ENCODE assay signal across 15 cellular contexts in genomic region chr3:129173725-129174124, GRCh38. TPM values are rescaled to one million over a fixed set of nuclear protein-coding genes. Genes with fewer than 3 reads are reported as not detected.
DNase-seq lines count a peak whose midpoint lies in the region; ATAC-seq and TF ChIP-seq lines count a peak whose summit lies in the region.
"Had no signal": no experiment of that assay in that cellular context is flagged by ENCODE, and none has a peak within 500 bp of the region (broad histone marks: within the 10 kb centered on the region; RNA-seq: fewer than 3 reads in every experiment).

No MANE protein-coding gene starts in this region.

- no peaks in the 10 kb centered on the region for H3K9me3 Mint-ChIP-seq in activated naive CD8-positive, alpha-beta T cell (ENCODE audit: low read depth)
- no peaks in the 10 kb centered on the region for H3K9me3 Mint-ChIP-seq in memory B cell

- H3K36me3 ChIP-seq in left ventricle myocardium inferior (peaks cover 44% of the 10 kb centered on the region), tibial artery (peaks cover 35 to 47% (median 36%) of the 10 kb centered on the region in 3 donors)

- intact Hi-C loops in left ventricle myocardium inferior (cut with micrococcal nuclease): no loop called here
- intact Hi-C loops in left ventricle myocardium superior (cut with micrococcal nuclease): no loop called here
- intact Hi-C loops in tibial artery (cut with DNase I; ENCODE audit: low total_unique reads): no loop called here

- H3K4me3 ChIP-seq in left ventricle myocardium inferior (peak overlapping the region; percentile 48), tibial artery (peak overlapping the region in 1 of 2 donors; percentile 1)
- H3K4me3 ChIP-seq: BLaER1 had no signal

- H3K27me3 ChIP-seq in left ventricle myocardium inferior (ENCODE audit: low read depth) (no peaks in the 10 kb centered on the region), tibial artery (no peaks in the 10 kb centered on the region)
- H3K27me3 ChIP-seq: BLaER1, pancreas had no signal

- peaks cover 71% of the 10 kb centered on the region for H3K4me1 Mint-ChIP-seq in activated naive CD8-positive, alpha-beta T cell (ENCODE audit: low read depth)
- H3K4me1 Mint-ChIP-seq in memory B cell: peaks cover 30% of the 10 kb centered on the region

- H3K27ac ChIP-seq in left ventricle myocardium inferior (replicated peaks) (peak overlapping the region; percentile 100), tibial artery (peak overlapping the region; percentile 6 to 10)
- H3K27ac ChIP-seq: BLaER1, pancreas had no signal

- H3K36me3 Mint-ChIP-seq in activated naive CD8-positive, alpha-beta T cell: peaks cover 21% of the 10 kb centered on the region
- H3K36me3 Mint-ChIP-seq in memory B cell: peaks cover 12% of the 10 kb centered on the region

- DNase-seq in left ventricle myocardium inferior (no peak), left ventricle myocardium superior (no peak), memory B cell (ENCODE audit: low spot score in 2 of 2) (no peak), tibial artery (no peak), NOMO-1 treated with dmso at 0.1 percent for 144 hours (lab: John Stamatoyannopoulos, UW; ENCODE audit: unreplicated experiment) (no peak), NCI-H2171 (lab: John Stamatoyannopoulos, UW) (no peak), 8988T (no peak)
- DNase-seq: activated CD4-positive, CD25-positive, alpha-beta regulatory T cell treated with anti-CD3 and anti-CD28 coated beads, Interleukin-2, amount 50 U/mL, for 72 hours; DND-41; KG1; NCI-H2171 treated with DMSO at 0.1 percent for 48 hours; pancreas; stimulated activated CD4-positive, alpha-beta T cell treated with anti-CD3 and anti-CD28 coated beads, Interleukin-12 subunit alpha, Interleukin-12 subunit beta, amount 100 ng/mL, for 4 hours had no signal

- H3K9me3 ChIP-seq in left ventricle myocardium inferior (replicated peaks): no peaks in the 10 kb centered on the region
- no peaks in the 10 kb centered on the region for H3K9me3 ChIP-seq in tibial artery
- H3K9me3 ChIP-seq: BLaER1, pancreas had no signal

- no peak for TF ChIP-seq CTCF in left ventricle myocardium inferior (IDR thresholded peaks at IDR 0.05; ENCODE audit: borderline replicate concordance)
- TF ChIP-seq CTCF in tibial artery (IDR thresholded peaks at IDR 0.05): no peak

- peak overlapping the region; percentile 80 for H3K27ac Mint-ChIP-seq in activated naive CD8-positive, alpha-beta T cell
- peak overlapping the region; percentile 41 for H3K27ac Mint-ChIP-seq in memory B cell

- peaks cover 86% of the 10 kb centered on the region for H3K4me1 ChIP-seq in left ventricle myocardium inferior
- peaks cover 0 to 81% (median 65%) of the 10 kb centered on the region in 4 donors for H3K4me1 ChIP-seq in tibial artery

- peak overlapping the region; percentile 77 for H3K4me3 Mint-ChIP-seq in activated naive CD8-positive, alpha-beta T cell
- H3K4me3 Mint-ChIP-seq in memory B cell: no peak overlapping the region

- no peaks in the 10 kb centered on the region for H3K27me3 Mint-ChIP-seq in activated naive CD8-positive, alpha-beta T cell
- H3K27me3 Mint-ChIP-seq in memory B cell: no peaks in the 10 kb centered on the region

- ATAC-seq in left ventricle myocardium superior (no peak), memory B cell (ENCODE audit: low read depth) (no peak)

RNA-seq across cellular contexts. Expression of gene CNBP, which starts 10.0 kb away (rescaled TPM):
- total RNA-seq in left ventricle myocardium inferior (490 TPM), left ventricle myocardium superior (531 TPM)

RNA-seq across cellular contexts. Expression of gene ISY1, which starts 12.9 kb away (rescaled TPM):
- total RNA-seq in left ventricle myocardium inferior (21.3 TPM), left ventricle myocardium superior (25.9 TPM)

RNA-seq across cellular contexts. Expression of gene RAB43, which starts 52.1 kb away (rescaled TPM):
- total RNA-seq in left ventricle myocardium inferior (3.3 TPM), left ventricle myocardium superior (3.3 TPM)
